19 cellular contexts compared by ENCODE assay signal in the genomic region with DNA sequence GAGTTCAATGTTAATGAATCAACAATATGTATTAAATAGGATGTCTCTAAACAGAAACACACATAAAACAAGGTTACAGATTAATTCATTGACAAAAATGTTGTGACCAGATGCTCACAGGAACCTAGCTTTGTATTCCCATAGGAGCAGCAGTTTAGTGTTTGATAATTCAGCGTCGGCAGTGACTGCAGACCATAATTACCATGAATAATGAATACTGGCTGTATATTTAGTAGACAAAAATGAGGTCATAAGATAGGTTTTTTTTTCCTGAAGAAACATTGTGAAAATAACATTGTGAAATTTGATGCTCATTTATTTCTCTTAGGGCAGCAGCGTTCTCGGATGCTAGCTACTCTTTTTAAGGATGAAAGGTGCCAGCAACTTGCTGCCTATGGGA. TPM values are rescaled to one million over a fixed set of nuclear protein-coding genes. Genes with fewer than 3 reads are reported as not detected.
DNase-seq lines count a peak whose midpoint lies in the region; ATAC-seq, FAIRE-seq and TF ChIP-seq lines count a peak whose summit lies in the region.
"Had no signal": no experiment of that assay in that cellular context is flagged by ENCODE, and none has a peak within 500 bp of the region (broad histone marks: within the 10 kb centered on the region; RNA-seq: fewer than 3 reads in every experiment).

No MANE protein-coding gene starts in this region.

- intact Hi-C loops in OCI-LY7 (cut with micrococcal nuclease; ENCODE audit: unreplicated experiment), result no loop called here
- intact Hi-C loops in kidney (cut with DNase I), result no loop called here
- intact Hi-C loops in Right ventricle myocardium inferior (cut with DNase I), result no loop called here

- H3K27ac ChIP-seq in OCI-LY7 (ENCODE audit: low read depth, low read length, poor library complexity, severe bottlenecking), result no peak overlapping the region
- H3K27ac ChIP-seq in kidney (ENCODE audit: low read depth in 2 of 2, low read length in 2 of 2), result no peak overlapping the region
- H3K27ac ChIP-seq: HL-60 had no signal

- DNase-seq in AG10803 (ENCODE audit: low read depth), result peak; percentile 42
- peak; percentile 65 for DNase-seq in NCI-H1436 (lab: John Stamatoyannopoulos, UW)
- no peak for DNase-seq in OCI-LY7 (ENCODE audit: low spot score)
- peak; percentile 3 for DNase-seq in fibroblast of peridontal ligament (ENCODE audit: extremely low read depth)
- DNase-seq in kidney, result no peak
- DNase-seq in NAMALWA (ENCODE audit: low spot score), result no peak
- DNase-seq in Right ventricle myocardium inferior (ENCODE audit: missing footprints), result no peak
- DNase-seq: BE2C, DMS79, KG1, NCI-H1092 treated with DMSO at 0.1 percent for 48 hours, NCI-H1694, Right ventricle myocardium superior, T-helper 2 cell had no signal

- H4K20me1 ChIP-seq in OCI-LY7 (ENCODE audit: insufficient read depth, low read length), result no peaks in the 10 kb centered on the region

- no peak overlapping the region for H3K9ac ChIP-seq in kidney (ENCODE audit: low read length in 2 of 2)

- TF ChIP-seq CTCF in AG10803 (conservative IDR thresholded peaks at IDR 0.05; ENCODE audit: low read length) (no peak), OCI-LY7 (conservative IDR thresholded peaks at IDR 0.05; ENCODE audit: low read length) (no peak), kidney (IDR thresholded peaks at IDR 0.05; ENCODE audit: borderline replicate concordance, extremely low read depth, insufficient read depth) (no peak)

- no peak for FAIRE-seq in kidney (lab: Jason Lieb, UNC)
- FAIRE-seq: D721Med, GM12878 had no signal

- POLR2A ChIA-PET in OCI-LY7 (lab: Charles Lee), result interaction anchor here (0.6 kb wide), 1 partner anchor 192 kb away, joined by 7 read pairs; no protein-coding TSS in a partner anchor

- CTCF ChIA-PET in OCI-LY7 (lab: Charles Lee; ENCODE audit: unreplicated experiment), result no interaction called here

- H3K4me3 ChIP-seq in AG10803 (ENCODE audit: low read length) (no peak overlapping the region), OCI-LY7 (ENCODE audit: low read depth, low read length, poor library complexity, severe bottlenecking) (no peak overlapping the region), kidney (ENCODE audit: low read length in 2 of 2) (no peak overlapping the region)
- H3K4me3 ChIP-seq: GM12878, GM23338, HAP-1 had no signal

- no peaks in the 10 kb centered on the region for H3K79me2 ChIP-seq in OCI-LY7 (ENCODE audit: insufficient read depth, low read depth, low read length)

- H3K9me3 ChIP-seq in OCI-LY7 (ENCODE audit: low read length) (no peaks in the 10 kb centered on the region), kidney (ENCODE audit: control insufficient read depth in 1 of 2, low read length in 2 of 2) (no peaks in the 10 kb centered on the region)
- H3K9me3 ChIP-seq: BE2C, HAP-1 had no signal

- H2AFZ ChIP-seq in OCI-LY7 (ENCODE audit: low read length), result no peak overlapping the region
- H2AFZ ChIP-seq: GM23338 had no signal

- H3K9me2 ChIP-seq in OCI-LY7 (ENCODE audit: insufficient read depth, low read length), result no peaks in the 10 kb centered on the region

- H3K36me3 ChIP-seq in OCI-LY7 (ENCODE audit: insufficient read depth, low read length), result peaks cover 77% of the 10 kb centered on the region
- peaks cover 7 to 32% of the 10 kb centered on the region in 2 donors for H3K36me3 ChIP-seq in kidney (ENCODE audit: control insufficient read depth in 1 of 2, insufficient read depth in 2 of 2, low read length in 2 of 2)

- BruUV-seq in OCI-LY7 (replicated peaks; lab: Mats Ljungman, UMichigan), result TSS peak; percentile 25

- H3K4me2 ChIP-seq in OCI-LY7 (ENCODE audit: low read length), result no peak overlapping the region
- H3K4me2 ChIP-seq: GM23338 had no signal

- H3K4me1 ChIP-seq in OCI-LY7 (ENCODE audit: insufficient read depth, low read length, poor library complexity, severe bottlenecking), result no peaks in the 10 kb centered on the region
- no peaks in the 10 kb centered on the region for H3K4me1 ChIP-seq in kidney (ENCODE audit: control insufficient read depth in 1 of 2, insufficient read depth in 1 of 2, low read depth in 1 of 2, low read length in 2 of 2)
- H3K4me1 ChIP-seq: BE2C, HAP-1 had no signal

- ATAC-seq in Right ventricle myocardium inferior, result no peak
- ATAC-seq: GM12878, GM23338 had no signal

RNA-seq across cellular contexts. Expression of a gene that starts 27.8 kb away (rescaled TPM):
- total RNA-seq in OCI-LY7 (2014; rRNA removed; shearing (Covaris generic)), result 38.9 and 44.2 TPM in 2 replicates
- 35.5 and 38.5 TPM in 2 replicates for total RNA-seq in OCI-LY7 (2022)
- 28.6 TPM for total RNA-seq in kidney
- 51.8 TPM for polyA plus RNA-seq in kidney (ENCODE audit: insufficient read depth, low read depth, low replicate concordance)
- total RNA-seq in Right ventricle myocardium inferior, result 50.4 TPM

RNA-seq across cellular contexts. Expression of a gene that starts 51.8 kb away (rescaled TPM):
- not detected in 2 replicates for total RNA-seq in OCI-LY7 (2014; rRNA removed; shearing (Covaris generic))
- not detected in 2 replicates for total RNA-seq in OCI-LY7 (2022)
- 10.3 TPM for total RNA-seq in kidney
- 3.6 TPM for polyA plus RNA-seq in kidney (ENCODE audit: insufficient read depth, low read depth, low replicate concordance)
- total RNA-seq in Right ventricle myocardium inferior, result 2.2 TPM

RNA-seq across cellular contexts. Expression of a gene that starts 52.1 kb away (rescaled TPM):
- 48.3 and 48.9 TPM in 2 replicates for total RNA-seq in OCI-LY7 (2014; rRNA removed; shearing (Covaris generic))
- total RNA-seq in OCI-LY7 (2022) (47.6 and 59.1 TPM in 2 replicates), kidney (11.9 TPM), Right ventricle myocardium inferior (7.4 TPM)
- 2.4 TPM for polyA plus RNA-seq in kidney (ENCODE audit: insufficient read depth, low read depth, low replicate concordance)

Comparison
In these comparisons a context has a peak if more than half of its experiments do, and no peak if none do; other contexts are left out.
1. DNase-seq: peak in AG10803 (single experiment), NCI-H1436 (single experiment) and fibroblast of peridontal ligament (single experiment); none in OCI-LY7 (single experiment), kidney (single experiment), NAMALWA (single experiment) and Right ventricle myocardium inferior (single experiment).